In the genomic region with DNA sequence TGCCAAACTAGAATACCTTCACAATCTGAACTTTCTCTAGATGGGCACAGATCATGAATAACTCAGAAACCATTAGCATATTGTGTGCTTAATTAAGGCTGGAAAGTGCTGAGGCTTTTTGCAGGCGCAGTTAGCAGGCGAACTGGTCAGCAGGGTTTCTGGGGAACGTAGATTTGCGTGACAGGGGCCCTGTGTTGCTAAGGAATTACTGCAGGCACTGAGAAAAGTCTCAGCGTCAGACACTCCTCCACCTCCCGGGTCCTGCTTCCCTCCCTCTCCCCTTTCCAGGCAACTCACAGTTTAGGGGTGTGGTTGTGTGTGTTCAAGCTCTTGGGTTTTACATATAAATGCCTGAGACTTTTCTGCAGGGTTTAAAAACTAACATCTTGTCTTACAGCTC, we compare ENCODE assay signal across 8 cellular contexts. TPM values are rescaled to one million over a fixed set of nuclear protein-coding genes. Genes with fewer than 3 reads are reported as not detected.
DNase-seq lines count a peak whose midpoint lies in the region; ATAC-seq, FAIRE-seq and TF ChIP-seq lines count a peak whose summit lies in the region.

No MANE protein-coding gene starts in this region.

- H3K9me3 Mint-ChIP-seq in HFFc6, result no peaks in the 10 kb centered on the region
- no peaks in the 10 kb centered on the region for H3K9me3 Mint-ChIP-seq in activated naive CD4-positive, alpha-beta T cell treated with anti-CD3 and anti-CD28 coated beads, Interleukin-2, amount 50 U/mL, for 24 hours
- no peaks in the 10 kb centered on the region for H3K9me3 Mint-ChIP-seq in stimulated activated effector memory CD8-positive, alpha-beta T cell treated with anti-CD3 and anti-CD28 coated beads, Interleukin-12 subunit alpha, Interleukin-12 subunit beta, amount 100 ng/mL, for 72 hours

- H3K9me3 ChIP-seq in BLaER1, result no peaks in the 10 kb centered on the region
- H3K9me3 ChIP-seq in iPS-18c (ENCODE audit: control insufficient read depth, insufficient read depth, low read length), result no peaks in the 10 kb centered on the region

- ATAC-seq in stimulated activated effector memory CD8-positive, alpha-beta T cell treated with anti-CD3 and anti-CD28 coated beads, Interleukin-12 subunit alpha, Interleukin-12 subunit beta, amount 100 ng/mL, for 72 hours, result no peak
- ATAC-seq in HG03039 (IDR thresholded peaks at IDR 0.05; ENCODE audit: unreplicated experiment), result no peak

- no peaks in the 10 kb centered on the region for H3K27me3 ChIP-seq in BLaER1

- TF ChIP-seq CTCF in HFFc6 (IDR thresholded peaks at IDR 0.05) (no peak), GM13977 (IDR thresholded peaks at IDR 0.05; ENCODE audit: extremely low read depth, insufficient read depth, missing control alignments) (no peak)

- peak overlapping the region; percentile 88 for H3K27ac Mint-ChIP-seq in HFFc6
- H3K27ac Mint-ChIP-seq in activated naive CD4-positive, alpha-beta T cell treated with anti-CD3 and anti-CD28 coated beads, Interleukin-2, amount 50 U/mL, for 24 hours, result peak overlapping the region; percentile 12
- H3K27ac Mint-ChIP-seq in stimulated activated effector memory CD8-positive, alpha-beta T cell treated with anti-CD3 and anti-CD28 coated beads, Interleukin-12 subunit alpha, Interleukin-12 subunit beta, amount 100 ng/mL, for 72 hours, result peak overlapping the region; percentile 92

- FAIRE-seq in urothelium cell line (lab: Jason Lieb, UNC), result no peak

- peak overlapping the region; percentile 94 for H3K4me3 ChIP-seq in BLaER1
- H3K4me3 ChIP-seq in iPS-18c (ENCODE audit: insufficient read depth, low read depth, low read length), result peak overlapping the region; percentile 34; the same call in 1 of the 2 replicates

- peak overlapping the region; percentile 76 for H3K4me3 Mint-ChIP-seq in HFFc6
- H3K4me3 Mint-ChIP-seq in activated naive CD4-positive, alpha-beta T cell treated with anti-CD3 and anti-CD28 coated beads, Interleukin-2, amount 50 U/mL, for 24 hours, result peak overlapping the region; percentile 68
- H3K4me3 Mint-ChIP-seq in stimulated activated effector memory CD8-positive, alpha-beta T cell treated with anti-CD3 and anti-CD28 coated beads, Interleukin-12 subunit alpha, Interleukin-12 subunit beta, amount 100 ng/mL, for 72 hours, result peak overlapping the region; percentile 92

- peaks cover 39% of the 10 kb centered on the region for H4K20me1 ChIP-seq in BLaER1

- peaks cover 56% of the 10 kb centered on the region for H3K4me1 ChIP-seq in BLaER1

- peaks cover 26% of the 10 kb centered on the region for H3K36me3 ChIP-seq in BLaER1

- H3K4me2 ChIP-seq in BLaER1, result peak overlapping the region; percentile 90

- H3K9ac ChIP-seq in BLaER1, result peak overlapping the region; percentile 67

- peak; percentile 74 for DNase-seq in HFFc6
- peak in 1 of 2 donors; percentile 61 for DNase-seq in stimulated activated effector memory CD8-positive, alpha-beta T cell treated with anti-CD3 and anti-CD28 coated beads, Interleukin-12 subunit alpha, Interleukin-12 subunit beta, amount 100 ng/mL, for 72 hours (ENCODE audit: low spot score in 2 of 2)
- DNase-seq in GM13977 (ENCODE audit: low spot score), result no peak
- DNase-seq in urothelium cell line (ENCODE audit: low spot score), result no peak

- H3K4me1 Mint-ChIP-seq in HFFc6 (ENCODE audit: low read depth), result peaks cover 62% of the 10 kb centered on the region
- H3K4me1 Mint-ChIP-seq in activated naive CD4-positive, alpha-beta T cell treated with anti-CD3 and anti-CD28 coated beads, Interleukin-2, amount 50 U/mL, for 24 hours, result peaks cover 48% of the 10 kb centered on the region
- H3K4me1 Mint-ChIP-seq in stimulated activated effector memory CD8-positive, alpha-beta T cell treated with anti-CD3 and anti-CD28 coated beads, Interleukin-12 subunit alpha, Interleukin-12 subunit beta, amount 100 ng/mL, for 72 hours, result peaks cover 46% of the 10 kb centered on the region

- in situ Hi-C loops in GM13977 (cut with MboI; ENCODE audit: low pct_unique_long_range_greater_than_20kb, low sequenced_read_pairs, unreplicated experiment), result no loop called here

- peaks cover 2% of the 10 kb centered on the region; the same call in 1 of the 2 replicates for H3K27me3 Mint-ChIP-seq in HFFc6 (ENCODE audit: insufficient read depth)
- no peaks in the 10 kb centered on the region for H3K27me3 Mint-ChIP-seq in activated naive CD4-positive, alpha-beta T cell treated with anti-CD3 and anti-CD28 coated beads, Interleukin-2, amount 50 U/mL, for 24 hours

- no peaks in the 10 kb centered on the region; the same call in 1 of the 2 replicates for H3K36me3 Mint-ChIP-seq in HFFc6 (ENCODE audit: low read depth)
- H3K36me3 Mint-ChIP-seq in activated naive CD4-positive, alpha-beta T cell treated with anti-CD3 and anti-CD28 coated beads, Interleukin-2, amount 50 U/mL, for 24 hours, result peaks cover 3% of the 10 kb centered on the region
- H3K36me3 Mint-ChIP-seq in stimulated activated effector memory CD8-positive, alpha-beta T cell treated with anti-CD3 and anti-CD28 coated beads, Interleukin-12 subunit alpha, Interleukin-12 subunit beta, amount 100 ng/mL, for 72 hours, result peaks cover 83% of the 10 kb centered on the region

- H3K27ac ChIP-seq in BLaER1, result peak overlapping the region; percentile 52; the same call in 1 of the 2 replicates

RNA-seq across cellular contexts. Expression of a gene that starts 2.2 kb away (rescaled TPM):
- total RNA-seq in HFFc6 (2021; fragmentation: NEBNext Ultra II Directional; extraction: Animal tissue kit (Norgen Biotek cat#: 25700)), result 1 to 10 TPM; 1.3 to 4.2 (median 1.8) TPM

Comparison
In these comparisons a context has a peak if more than half of its experiments do, and no peak if none do; other contexts are left out.
1. H3K27ac Mint-ChIP-seq: peak in every context shown above with its lines; median percentile 92 in stimulated activated effector memory CD8-positive, alpha-beta T cell treated with anti-CD3 and anti-CD28 coated beads, Interleukin-12 subunit alpha, Interleukin-12 subunit beta, amount 100 ng/mL, for 72 hours; 88 in HFFc6; 12 in activated naive CD4-positive, alpha-beta T cell treated with anti-CD3 and anti-CD28 coated beads, Interleukin-2, amount 50 U/mL, for 24 hours.